Comparison of ENCODE assay signal across 1 cellular context in genomic region chr2:44566059-44566458, GRCh38.
TF ChIP-seq lines count a peak whose summit lies in the region.

No MANE protein-coding gene starts in this region.

TF ChIP-seq in SK-N-SH, 30 proteins besides CTCF, POLR2A, EP300 and RAD21 (continued from another document):
- TF ChIP-seq POLR2AphosphoS5 (IDR thresholded peaks at IDR 0.05; ENCODE audit: low read depth, low read length): no peak; the same call in 1 of the 2 replicates
- TF ChIP-seq ZBTB33 (IDR thresholded peaks at IDR 0.05; ENCODE audit: borderline replicate concordance, low read depth): no peak
- TF ChIP-seq RFX5 (IDR thresholded peaks at IDR 0.05; ENCODE audit: low read length): no peak
- no peak for TF ChIP-seq REST (IDR thresholded peaks at IDR 0.05; ENCODE audit: low read depth, low read length)
- TF ChIP-seq FOXJ3 (CRISPR knock-in tag; IDR thresholded peaks at IDR 0.05): no peak
- TF ChIP-seq TCF12 (IDR thresholded peaks at IDR 0.05): peak; percentile 69
- no peak for TF ChIP-seq FOXM1 (IDR thresholded peaks at IDR 0.05; ENCODE audit: low read depth)
TF ChIP-seq in SK-N-SH: peak in this region for 9.
